In the genomic region with DNA sequence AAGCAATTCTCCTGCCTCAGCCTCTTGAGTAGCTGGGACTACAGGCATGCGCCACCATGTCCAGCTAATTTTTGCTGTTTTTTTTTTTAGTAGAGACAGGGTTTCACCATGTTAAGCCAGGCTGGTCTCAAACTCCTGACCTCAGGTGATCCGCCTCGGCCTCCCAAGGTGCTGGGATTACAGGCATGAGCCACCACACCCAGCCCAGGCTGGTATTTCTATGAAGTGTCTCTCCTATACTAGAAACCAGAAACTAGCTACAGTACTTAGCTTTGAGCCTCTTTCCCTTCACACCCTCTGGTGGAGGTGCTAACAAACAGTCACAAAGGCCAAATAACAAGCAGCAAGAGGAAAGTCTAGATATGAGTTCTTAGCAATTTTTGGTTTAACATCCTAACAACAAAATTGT, we compare ENCODE assay signal across 8 cellular contexts. TPM values are rescaled to one million over a fixed set of nuclear protein-coding genes. Genes with fewer than 3 reads are reported as not detected.
DNase-seq lines count a peak whose midpoint lies in the region; ATAC-seq and TF ChIP-seq lines count a peak whose summit lies in the region.
"Not testable (repeated sequence)": the region's sequence is repeated elsewhere in the genome, so short reads cannot be mapped to it uniquely, and the experiment has no call there.

No MANE protein-coding gene starts in this region.

- H3F3A ChIP-seq in PC-3 (ENCODE audit: low read length, unreplicated experiment): not testable (repeated sequence)

- H3K9ac ChIP-seq in PC-3 (ENCODE audit: low read length): not testable (repeated sequence)

- not testable (repeated sequence) for H3K9me3 ChIP-seq in A673 (ENCODE audit: low read depth, low read length, poor library complexity, severe bottlenecking); PC-3 (ENCODE audit: low read length); neutrophil

- not testable (repeated sequence) for H3K4me2 ChIP-seq in PC-3 (ENCODE audit: low read length)

- not testable (repeated sequence) for H3K27ac ChIP-seq in A673 (ENCODE audit: low read depth, low read length, poor library complexity, severe bottlenecking); PC-3 (ENCODE audit: low read length)
- peak overlapping the region; percentile 48 for H3K27ac ChIP-seq in neutrophil

- not testable (repeated sequence) for H3K27me3 ChIP-seq in A673 (replicated peaks; ENCODE audit: insufficient read depth, low read depth, low read length, poor library complexity); PC-3 (ENCODE audit: low read length); neutrophil

- intact Hi-C loops in A673 (cut with micrococcal nuclease; ENCODE audit: unreplicated experiment); activated CD8-positive, alpha-beta T cell treated with anti-CD3 and anti-CD28 coated beads for 36 hours (cut with micrococcal nuclease): not testable (repeated sequence)
- intact Hi-C loops in PC-3 (cut with micrococcal nuclease): loop anchor here (1.0 kb wide), 1 partner anchor 143 kb away; no protein-coding TSS in a partner anchor

- H4K20me1 ChIP-seq in PC-3 (ENCODE audit: low read length): peaks cover 82% of the 10 kb centered on the region

- H3K36me3 ChIP-seq in A673 (ENCODE audit: insufficient read depth, low read length, poor library complexity, severe bottlenecking); PC-3 (ENCODE audit: low read depth, low read length); neutrophil: not testable (repeated sequence)

- not testable (repeated sequence) for H3K27me3 Mint-ChIP-seq in activated CD8-positive, alpha-beta T cell treated with anti-CD3 and anti-CD28 coated beads for 36 hours

- DNase-seq in A673 (ENCODE audit: low spot score) (peak; percentile 56), GM10248 (ENCODE audit: extremely low spot score) (peak; percentile 51), Kasumi-1 (lab: John Stamatoyannopoulos, UW) (peak; percentile 48 to 82), cerebellar cortex (ENCODE audit: low spot score) (peak; percentile 58), iPS-NIHi7 (ENCODE audit: extremely low spot score) (peak; percentile 47)
- DNase-seq in PC-3: not testable (repeated sequence)
- peak; percentile 50 for DNase-seq in activated CD8-positive, alpha-beta T cell treated with anti-CD3 and anti-CD28 coated beads for 36 hours

- peaks cover 29% of the 10 kb centered on the region for H3K36me3 Mint-ChIP-seq in activated CD8-positive, alpha-beta T cell treated with anti-CD3 and anti-CD28 coated beads for 36 hours (ENCODE audit: low read depth)

- H3K4me1 ChIP-seq in A673 (ENCODE audit: insufficient read depth, low read length, poor library complexity, severe bottlenecking): peaks cover 43% of the 10 kb centered on the region
- peaks cover 15% of the 10 kb centered on the region for H3K4me1 ChIP-seq in PC-3 (ENCODE audit: insufficient read depth, low read length)
- peaks cover 42 to 56% of the 10 kb centered on the region in 2 experiments for H3K4me1 ChIP-seq in neutrophil (ENCODE audit: control insufficient read depth in 1 of 2, insufficient read depth in 1 of 2, low read depth in 1 of 2, low read length in 1 of 2)

- not testable (repeated sequence) for H3K9me3 Mint-ChIP-seq in activated CD8-positive, alpha-beta T cell treated with anti-CD3 and anti-CD28 coated beads for 36 hours

- H3K4me3 ChIP-seq in A673 (ENCODE audit: low read depth, low read length, poor library complexity, severe bottlenecking); PC-3 (ENCODE audit: low read length); neutrophil (ENCODE audit: low read depth in 1 of 2, low read length in 1 of 2): not testable (repeated sequence)

- CTCF ChIA-PET in A673 (lab: Charles Lee) (interaction anchor here (0.7 to 1.0 kb wide), 2 partner anchors 13 to 142 kb away, joined by 3 to 4 read pairs; no protein-coding TSS in a partner anchor), GM10248 (lab: Yijun Ruan, JAX) (interaction anchor here (0.8 to 4.0 kb wide), 14 partner anchors 8 to 185 kb away, joined by 3 to 20 read pairs (median 4); no protein-coding TSS in a partner anchor), PC-3 (lab: Charles Lee) (interaction anchor here (0.5 to 1.2 kb wide), 3 partner anchors 112 to 142 kb away, joined by 3 to 8 read pairs (median 8); no protein-coding TSS in a partner anchor)
- CTCF ChIA-PET in activated CD8-positive, alpha-beta T cell treated with anti-CD3 and anti-CD28 coated beads for 36 hours (lab: Charles Lee): interaction anchor here (0.8 to 3.9 kb wide), 28 partner anchors 9 to 184 kb away, joined by 3 to 35 read pairs (median 5); no protein-coding TSS in a partner anchor

- BruUV-seq in A673 (replicated peaks; lab: Mats Ljungman, UMichigan); PC-3 (replicated peaks; lab: Mats Ljungman, UMichigan): not testable (repeated sequence)

- not testable (repeated sequence) for H2AFZ ChIP-seq in PC-3 (ENCODE audit: low read length)

- H3K4me3 Mint-ChIP-seq in activated CD8-positive, alpha-beta T cell treated with anti-CD3 and anti-CD28 coated beads for 36 hours: peak overlapping the region; percentile 33

- peak overlapping the region; percentile 75 for H3K27ac Mint-ChIP-seq in activated CD8-positive, alpha-beta T cell treated with anti-CD3 and anti-CD28 coated beads for 36 hours

- peaks cover 70% of the 10 kb centered on the region for H3K4me1 Mint-ChIP-seq in activated CD8-positive, alpha-beta T cell treated with anti-CD3 and anti-CD28 coated beads for 36 hours (ENCODE audit: low read depth)

- H3K9me2 ChIP-seq in PC-3 (replicated peaks; ENCODE audit: low read length): not testable (repeated sequence)

- TF ChIP-seq CTCF in A673 (conservative IDR thresholded peaks at IDR 0.05; ENCODE audit: low read depth, low read length) (peak; percentile 46), GM10248 (IDR thresholded peaks at IDR 0.05; ENCODE audit: control extremely low read depth, extremely low read depth, low read depth, missing control alignments) (peak; percentile 52)
- TF ChIP-seq CTCF in PC-3 (conservative IDR thresholded peaks at IDR 0.05; ENCODE audit: low read depth, low read length); neutrophil (IDR thresholded peaks at IDR 0.05): not testable (repeated sequence)
- TF ChIP-seq CTCF in activated CD8-positive, alpha-beta T cell treated with anti-CD3 and anti-CD28 coated beads for 36 hours (IDR thresholded peaks at IDR 0.05): peak; percentile 48

- POLR2A ChIA-PET in A673 (lab: Charles Lee; ENCODE audit: low non-redundant PET): interaction anchor here (0.6 kb wide), 1 partner anchor 26 kb away, joined by 3 read pairs; no protein-coding TSS in a partner anchor
- POLR2A ChIA-PET in GM10248 (lab: Yijun Ruan, JAX): not testable (repeated sequence)
- POLR2A ChIA-PET in PC-3 (lab: Charles Lee; ENCODE audit: unreplicated experiment): interaction anchor here (0.6 to 0.7 kb wide), 2 partner anchors 30 to 42 kb away, joined by 3 to 4 read pairs; no protein-coding TSS in a partner anchor
- POLR2A ChIA-PET in activated CD8-positive, alpha-beta T cell treated with anti-CD3 and anti-CD28 coated beads for 36 hours (lab: Charles Lee): interaction anchor here (0.8 to 1.5 kb wide), 6 partner anchors 8 to 86 kb away, joined by 3 to 9 read pairs (median 3); no protein-coding TSS in a partner anchor

- peak; percentile 30; the same call in 1 of the 2 replicates for ATAC-seq in PC-3
- peak; percentile 78 for ATAC-seq in activated CD8-positive, alpha-beta T cell treated with anti-CD3 and anti-CD28 coated beads for 36 hours

- peaks cover 100% of the 10 kb centered on the region for H3K79me2 ChIP-seq in PC-3 (ENCODE audit: low read length)

RNA-seq across cellular contexts. Expression of gene KANSL1, which starts 6.4 kb away (rescaled TPM):
- total RNA-seq in A673 (2021): 64.9 and 77.6 TPM in 2 replicates
- total RNA-seq in PC-3 (2014; rRNA removed): 47.6 and 63.2 TPM in 2 replicates
- 10 to 100 TPM; 54.4 to 55.3 TPM for total RNA-seq in activated CD8-positive, alpha-beta T cell treated with anti-CD3 and anti-CD28 coated beads for 36 hours
